Comparison of ENCODE assay signal across 33 cellular contexts in the genomic region with DNA sequence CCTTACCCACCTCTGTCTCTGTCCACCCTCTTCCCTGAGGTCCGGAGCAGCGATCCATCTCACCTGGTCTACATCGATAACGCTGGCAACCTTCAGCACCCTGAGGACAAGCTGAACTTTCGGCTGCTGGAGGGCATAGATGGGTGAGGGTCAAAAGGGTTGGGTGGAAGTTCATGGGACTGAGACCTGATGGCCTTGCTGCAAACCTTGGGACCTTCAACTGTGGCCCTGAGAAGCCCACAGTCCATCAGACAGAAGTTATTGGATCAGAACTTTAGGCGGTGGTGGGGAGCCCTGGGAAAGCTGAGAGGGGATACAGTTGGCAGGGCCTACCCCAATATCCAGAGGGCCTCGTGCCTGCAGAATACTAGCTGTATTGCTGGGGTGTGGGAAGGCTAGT.
"Had no signal": no experiment of that assay in that cellular context is flagged by ENCODE, and none has a peak within 500 bp of the region (broad histone marks: within the 10 kb centered on the region; RNA-seq: fewer than 3 reads in every experiment).

No MANE protein-coding gene starts in this region.

- H3K27ac Mint-ChIP-seq: activated CD8-positive, alpha-beta memory T cell treated with anti-CD3 and anti-CD28 coated beads, Interleukin-2, amount 10 ng/mL, durations not matched to agents 7 days and 5 days; activated naive CD8-positive, alpha-beta T cell treated with anti-CD3 and anti-CD28 coated beads for 36 hours had no signal

- H3K27me3 Mint-ChIP-seq: activated naive CD8-positive, alpha-beta T cell treated with anti-CD3 and anti-CD28 coated beads for 36 hours had no signal

- H3K27me3 ChIP-seq: brain microvascular endothelial cell, MG63, SJCRH30 had no signal

- H3K4me1 ChIP-seq: SJCRH30 had no signal

- H3K27ac ChIP-seq: brain microvascular endothelial cell, SJCRH30, SK-N-MC, WERI-Rb-1 had no signal

- DNase-seq: activated CD4-positive, alpha-beta T cell treated with anti-CD3 and anti-CD28 coated beads for 1 hour; activated CD4-positive, alpha-beta T cell treated with anti-CD3 and anti-CD28 coated beads for 48 hours; activated CD4-positive, alpha-beta T cell treated with anti-CD3 and anti-CD28 coated beads, Interleukin-2, amount 50 U/mL, for 48 hours; activated CD4-positive, CD25-positive, alpha-beta regulatory T cell; activated CD8-positive, alpha-beta memory T cell treated with anti-CD3 and anti-CD28 coated beads for 24 hours; activated CD8-positive, alpha-beta memory T cell treated with anti-CD3 and anti-CD28 coated beads, Interleukin-2, amount 50 U/mL, for 48 hours; activated effector memory CD4-positive, alpha-beta T cell treated with anti-CD3 and anti-CD28 coated beads, Interleukin-2, amount 50 U/mL, for 16 hours; activated naive CD4-positive, alpha-beta T cell; activated naive CD4-positive, alpha-beta T cell treated with anti-CD3 and anti-CD28 coated beads, Interleukin-2, amount 50 U/mL, for 16 hours; activated naive CD8-positive, alpha-beta T cell treated with anti-CD3 and anti-CD28 coated beads for 36 hours; activated T-cell treated with anti-CD3 and anti-CD28 coated beads, Interleukin-2, amount 50 U/mL, for 48 hours; amniotic stem cell; aorta; brain microvascular endothelial cell; central memory CD4-positive, alpha-beta T cell; Kasumi-1; KG1; MG63; NCI-H1048; NCI-H1105 treated with DMSO at 0.1 percent for 48 hours; NCI-H1436; NCI-H1694; NCI-H1930; NCI-H2081 treated with DMSO at 0.1 percent for 48 hours; NCI-H345; NCI-H524 treated with DMSO at 0.1 percent for 48 hours; SHP77; SJCRH30; T1000; WERI-Rb-1 had no signal

- H3K36me3 ChIP-seq: brain microvascular endothelial cell, MG63, SJCRH30, WERI-Rb-1 had no signal

- H3K4me3 ChIP-seq: MG63, SJCRH30, SK-N-MC had no signal

- H3K4me3 Mint-ChIP-seq: activated CD8-positive, alpha-beta memory T cell treated with anti-CD3 and anti-CD28 coated beads, Interleukin-2, amount 10 ng/mL, durations not matched to agents 7 days and 5 days; activated naive CD8-positive, alpha-beta T cell treated with anti-CD3 and anti-CD28 coated beads for 36 hours had no signal

- ATAC-seq: activated CD8-positive, alpha-beta memory T cell treated with anti-CD3 and anti-CD28 coated beads, Interleukin-2, amount 10 ng/mL, durations not matched to agents 7 days and 5 days; Panc1 had no signal

- H3K9me3 ChIP-seq: SJCRH30 had no signal

- H3K4me1 Mint-ChIP-seq: activated CD8-positive, alpha-beta memory T cell treated with anti-CD3 and anti-CD28 coated beads, Interleukin-2, amount 10 ng/mL, durations not matched to agents 7 days and 5 days had no signal
